In the genomic region with DNA sequence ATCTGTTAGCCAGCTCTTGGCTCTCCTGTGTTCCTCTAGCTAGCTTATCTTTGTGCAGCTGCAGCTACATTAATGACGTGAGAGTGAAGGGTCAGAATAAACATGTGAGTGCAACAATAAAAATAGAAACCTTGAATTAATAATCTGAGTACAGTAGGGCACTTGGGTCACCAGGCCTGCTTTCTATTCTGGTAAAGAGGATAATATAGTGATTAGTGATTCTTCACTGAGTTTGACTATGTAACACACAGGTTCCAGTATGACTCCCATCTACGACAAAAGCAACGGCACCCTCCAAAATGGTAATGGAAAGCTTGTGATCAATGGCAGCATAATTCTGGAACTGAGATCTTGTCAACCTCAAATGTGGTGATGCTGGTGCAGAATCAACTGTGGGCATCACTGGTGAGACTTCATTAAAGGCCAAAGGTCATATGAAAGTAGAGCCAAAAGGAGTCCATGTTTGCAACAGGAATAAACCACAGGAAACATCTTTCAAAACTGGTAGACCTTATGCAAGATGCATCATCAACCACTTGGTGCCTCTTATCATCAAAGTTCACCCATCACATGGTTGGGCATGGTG, we compare ENCODE assay signal across 10 cellular contexts.
A peak's percentile ranks its signal among the peaks of the same experiment; 100 is the strongest.
DNase-seq lines count a peak whose midpoint lies in the region; ATAC-seq, FAIRE-seq and TF ChIP-seq lines count a peak whose summit lies in the region.
"Had no signal": no experiment of that assay in that cellular context is flagged by ENCODE, and none has a peak within 500 bp of the region (broad histone marks: within the 10 kb centered on the region; RNA-seq: fewer than 3 reads in every experiment).

No MANE protein-coding gene starts in this region.

- no peak overlapping the region for H3K56ac ChIP-seq in IMR-90 (ENCODE audit: extremely low read depth, insufficient read depth, low read length)

- H3K4me1 ChIP-seq in IMR-90 (ENCODE audit: control insufficient read depth, insufficient read depth, low read length) = peaks cover 14% of the 10 kb centered on the region
- H3K4me1 ChIP-seq in pancreas = peaks cover 11 to 30% (median 14%) of the 10 kb centered on the region in 3 donors

- no peak overlapping the region for H2BK120ac ChIP-seq in IMR-90 (ENCODE audit: low read depth, low read length)

- in situ Hi-C loops in IMR-90 (cut with MboI; ENCODE audit: low sequenced_read_pairs) = no loop called here

- no peak overlapping the region for H2BK15ac ChIP-seq in IMR-90 (ENCODE audit: low read depth, low read length)

- H2BK5ac ChIP-seq in IMR-90 (ENCODE audit: low read depth, low read length, poor library complexity, severe bottlenecking) = peak overlapping the region; percentile 73

- H2AK9ac ChIP-seq in IMR-90 (replicated peaks; ENCODE audit: low read depth, low read length, poor library complexity) = no peak overlapping the region

- DNase-seq in CD14-positive monocyte (ENCODE audit: low spot score) (no peak), IMR-90 (peak; percentile 54), dermis microvascular lymphatic vessel endothelial cell (ENCODE audit: low read depth in 2 of 2) (peak; percentile 61 to 66), AG08395 (ENCODE audit: low spot score) (no peak), SW480 (ENCODE audit: low spot score) (no peak), pancreas (no peak)
- DNase-seq: CD8-positive, alpha-beta T cell; NCI-H1694 had no signal

- H3K4me3 ChIP-seq in IMR-90 (ENCODE audit: insufficient read depth, low read depth, low read length) (no peak overlapping the region), pancreas (no peak overlapping the region)

- H3K18ac ChIP-seq in IMR-90 (ENCODE audit: low read depth, low read length) = peak overlapping the region; percentile 11; the same call in 1 of the 2 replicates

- H3K79me1 ChIP-seq in IMR-90 (ENCODE audit: low read depth in 1 of 2, low read length in 2 of 2) = peaks cover 46 to 67% of the 10 kb centered on the region in 2 experiments

- no peak overlapping the region for H2AFZ ChIP-seq in IMR-90 (replicated peaks; ENCODE audit: low read length, poor library complexity)

- dilution Hi-C loops in IMR-90 (cut with HindIII; ENCODE audit: low sequenced_read_pairs, unreplicated experiment) = no loop called here

- H3K4me1 Mint-ChIP-seq in CD14-positive monocyte = peaks cover 56% of the 10 kb centered on the region

- CTCF ChIA-PET in IMR-90 (lab: Yijun Ruan, JAX) = interaction anchor here (0.6 to 1.2 kb wide), 2 partner anchors 31 to 509 kb away, joined by 3 to 4 read pairs; no protein-coding TSS in a partner anchor

- H4K91ac ChIP-seq in IMR-90 (ENCODE audit: insufficient read depth, low read depth, low read length) = no peak overlapping the region

- peaks cover 14% of the 10 kb centered on the region for H3K9me1 ChIP-seq in IMR-90 (ENCODE audit: insufficient read depth, low read length)

- H3K9me3 ChIP-seq in IMR-90 (ENCODE audit: control insufficient read depth, insufficient read depth, low read length) (no peaks in the 10 kb centered on the region), pancreas (no peaks in the 10 kb centered on the region)

- H3K14ac ChIP-seq in IMR-90 (replicated peaks; ENCODE audit: low read depth, low read length) = peak overlapping the region; percentile 64; the same call in 1 of the 2 replicates

- H4K8ac ChIP-seq in IMR-90 (ENCODE audit: low read depth in 2 of 2, low read length in 2 of 2) = no peak overlapping the region

- H3K27me3 Mint-ChIP-seq in CD14-positive monocyte (ENCODE audit: low read depth in 3 of 3) = no peaks in the 10 kb centered on the region

- no peak overlapping the region for H3K27ac ChIP-seq in IMR-90 (ENCODE audit: insufficient read depth, low read length)
- no peak overlapping the region for H3K27ac ChIP-seq in pancreas

- peaks cover 73 to 78% of the 10 kb centered on the region in 2 donors for H3K36me3 Mint-ChIP-seq in CD14-positive monocyte

- ATAC-seq in GM18909 (IDR thresholded peaks at IDR 0.05; ENCODE audit: poor library complexity, unreplicated experiment) (peak; percentile 63), IMR-90 (ENCODE audit: low read depth) (no peak), GM21737 (IDR thresholded peaks at IDR 0.05; ENCODE audit: unreplicated experiment) (no peak), pancreas (no peak)
- ATAC-seq: CD8-positive, alpha-beta T cell had no signal

- H3K4me3 Mint-ChIP-seq in CD14-positive monocyte = no peak overlapping the region
- H3K4me3 Mint-ChIP-seq: CD8-positive, alpha-beta T cell had no signal

- no peak for TF ChIP-seq POLR2A in IMR-90 (IDR thresholded peaks at IDR 0.05; ENCODE audit: low read depth, low read length)

- H3K27me3 ChIP-seq in IMR-90 (ENCODE audit: control insufficient read depth, insufficient read depth, low read length) = no peaks in the 10 kb centered on the region
- no peaks in the 10 kb centered on the region for H3K27me3 ChIP-seq in pancreas

- H3K4me2 ChIP-seq in IMR-90 (ENCODE audit: low read depth, low read length) = peak overlapping the region; percentile 10; the same call in 1 of the 2 replicates

- no TSS peak for BruUV-seq in IMR-90 (replicated peaks; lab: Mats Ljungman, UMichigan)

- no peak overlapping the region for H2BK20ac ChIP-seq in IMR-90 (ENCODE audit: low read depth, low read length)

- H3K23ac ChIP-seq in IMR-90 (ENCODE audit: low read depth, low read length) = peak overlapping the region; percentile 5; the same call in 1 of the 2 replicates

- FAIRE-seq in pancreas (lab: Jason Lieb, UNC) = no peak

- H4K5ac ChIP-seq in IMR-90 (ENCODE audit: low read depth, low read length) = no peak overlapping the region

- TF ChIP-seq CTCF in CD14-positive monocyte (IDR thresholded peaks at IDR 0.05) = no peak
- TF ChIP-seq CTCF in IMR-90 (conservative IDR thresholded peaks at IDR 0.05; ENCODE audit: low read depth, low read length) = no peak
- TF ChIP-seq CTCF in pancreas (IDR thresholded peaks at IDR 0.05) = no peak

- no peak overlapping the region for H3K4ac ChIP-seq in IMR-90 (ENCODE audit: low read depth, low read length)

- peaks cover 0 to 5% (median 2%) of the 10 kb centered on the region in 7 donors for H3K9me3 Mint-ChIP-seq in CD14-positive monocyte

- H2AK5ac ChIP-seq in IMR-90 (ENCODE audit: low read depth, low read length) = no peak overlapping the region

- 0% methylated on average over 1 of the region's 3 CpGs; no CpG with 5 or more reads in 1 of the 2 experiments for WGBS in IMR-90 (ENCODE audit: extremely low coverage in 2 of 2, insufficient read length in 1 of 2), 2 experiments
- 63 to 65% methylated on average over 3 of the region's 3 CpGs for WGBS in pancreas, 2 donors

- peaks cover 20% of the 10 kb centered on the region; the same call in 1 of the 2 replicates for H4K20me1 ChIP-seq in IMR-90 (ENCODE audit: insufficient read depth, low read length)

- no peak overlapping the region for H3K9ac ChIP-seq in IMR-90 (ENCODE audit: low read depth, low read length)

- peaks cover 13% of the 10 kb centered on the region for H3K36me3 ChIP-seq in IMR-90 (ENCODE audit: control insufficient read depth, insufficient read depth, low read length)
- H3K36me3 ChIP-seq in pancreas = peaks cover 0 to 21% (median 11%) of the 10 kb centered on the region in 3 donors

- H3K27ac Mint-ChIP-seq in CD14-positive monocyte = peak overlapping the region in 4 of 7 donors; percentile 15 to 62 (median 36)
- H3K27ac Mint-ChIP-seq: CD8-positive, alpha-beta T cell had no signal

- POLR2A ChIA-PET in IMR-90 (lab: Charles Lee; ENCODE audit: unreplicated experiment) = no interaction called here

- intact Hi-C loops in CD14-positive monocyte (cut with micrococcal nuclease) (no loop called here), IMR-90 (cut with micrococcal nuclease) (no loop called here), pancreas (cut with DNase I) (loop anchor here in 1 of 3 donors (10.0 kb wide), 1 partner anchor 404 kb away; no protein-coding TSS in a partner anchor)

- no peak for TF ChIP-seq RAD21 in IMR-90 (IDR thresholded peaks at IDR 0.05; ENCODE audit: low read length)

TF ChIP-seq in IMR-90, 13 proteins besides CTCF, POLR2A, EP300 and RAD21:
- TF ChIP-seq MXI1 (IDR thresholded peaks at IDR 0.05; ENCODE audit: borderline replicate concordance, low read depth, low read length) (no peak), CEBPB (IDR thresholded peaks at IDR 0.05; ENCODE audit: low read depth, low read length) (0 out of 2 replicates have a peak, but pooled peaks have one; percentile 5), MAZ (IDR thresholded peaks at IDR 0.05; ENCODE audit: borderline replicate concordance, low read depth, low read length) (no peak)

Comparison
In these comparisons a context has a peak if more than half of its experiments do, and no peak if none do; other contexts are left out.
1. DNase-seq: peak in IMR-90 (single experiment) and dermis microvascular lymphatic vessel endothelial cell (2 of 2); none in CD14-positive monocyte (single experiment), AG08395 (single experiment), SW480 (single experiment) and pancreas (0 of 6).